Comparison of ENCODE assay signal across 32 cellular contexts in genomic region chrX:127552571-127552970, GRCh38.
"Had no signal": no experiment of that assay in that cellular context is flagged by ENCODE, and none has a peak within 500 bp of the region (broad histone marks: within the 10 kb centered on the region; RNA-seq: fewer than 3 reads in every experiment).

No MANE protein-coding gene starts in this region.

- H3K27me3 ChIP-seq: esophagus muscularis mucosa, foreskin keratinocyte, gastroesophageal sphincter, heart right ventricle, thyroid gland, vagina had no signal

- H3K4me3 Mint-ChIP-seq: memory B cell; mesothelial cell of epicardium; naive B cell; natural killer cell treated with Interleukin-12 subunit alpha and Interleukin-12 subunit beta and Interleukin-15 and Interleukin-18, amount 100 ng/mL, for 72 hours; neural crest cell; stimulated activated naive CD8-positive, alpha-beta T cell treated with anti-CD3 and anti-CD28 coated beads, Interleukin-15, amount 100 ng/mL, for 72 hours had no signal

- H3K27ac Mint-ChIP-seq: memory B cell; mesothelial cell of epicardium; naive B cell; natural killer cell treated with Interleukin-12 subunit alpha and Interleukin-12 subunit beta and Interleukin-15 and Interleukin-18, amount 100 ng/mL, for 72 hours; stimulated activated naive CD8-positive, alpha-beta T cell treated with anti-CD3 and anti-CD28 coated beads, Interleukin-15, amount 100 ng/mL, for 72 hours had no signal

- H3K9me3 ChIP-seq: esophagus muscularis mucosa, gastroesophageal sphincter, prostate gland, right atrium auricular region, thyroid gland, vagina had no signal

- H3K36me3 ChIP-seq: esophagus muscularis mucosa, gastroesophageal sphincter, heart right ventricle, prostate gland, right atrium auricular region, thyroid gland, vagina had no signal

- H3K4me3 ChIP-seq: dorsolateral prefrontal cortex, esophagus muscularis mucosa, gastroesophageal sphincter, heart right ventricle, lung, mucosa of descending colon, prostate gland, right atrium auricular region, smooth muscle cell, thyroid gland, vagina had no signal

- H3K4me1 Mint-ChIP-seq: memory B cell; mesothelial cell of epicardium; naive B cell; stimulated activated naive CD8-positive, alpha-beta T cell treated with anti-CD3 and anti-CD28 coated beads, Interleukin-15, amount 100 ng/mL, for 72 hours had no signal

- DNase-seq: dorsolateral prefrontal cortex; effector CD4-positive, alpha-beta T cell; foreskin keratinocyte; glutamatergic neuron; heart right ventricle; hippocampal formation; kidney; mucosa of descending colon; naive B cell; nucleus accumbens; stimulated activated CD4-positive, alpha-beta T cell treated with anti-CD3 and anti-CD28 coated beads, Interleukin-12 subunit alpha, Interleukin-12 subunit beta, amount 100 ng/mL, for 4 hours; stimulated activated CD4-positive, alpha-beta T cell treated with anti-CD3 and anti-CD28 coated beads, Interleukin-1b, Interleukin-23, amount 100 ng/mL, for 48 hours; stimulated activated CD4-positive, alpha-beta T cell treated with anti-CD3 and anti-CD28 coated beads, Interleukin-4, amount 100 ng/mL, for 1 hour; stimulated activated CD8-positive, alpha-beta memory T cell treated with anti-CD3 and anti-CD28 coated beads, Interleukin-4, amount 100 ng/mL, for 48 hours; stimulated activated naive CD4-positive, alpha-beta T cell; stimulated activated naive CD8-positive, alpha-beta T cell treated with anti-CD3 and anti-CD28 coated beads, Interleukin-15, amount 100 ng/mL, for 72 hours; thyroid gland; trophoblast cell had no signal

- H3K36me3 Mint-ChIP-seq: memory B cell; mesothelial cell of epicardium; naive B cell; natural killer cell treated with Interleukin-12 subunit alpha and Interleukin-12 subunit beta and Interleukin-15 and Interleukin-18, amount 100 ng/mL, for 72 hours had no signal

- ATAC-seq: foreskin keratinocyte; gastroesophageal sphincter; heart right ventricle; left lobe of liver; mucosa of descending colon; natural killer cell treated with Interleukin-12 subunit alpha and Interleukin-12 subunit beta and Interleukin-15 and Interleukin-18, amount 100 ng/mL, for 72 hours; sciatic nerve; stimulated activated naive CD8-positive, alpha-beta T cell treated with anti-CD3 and anti-CD28 coated beads, Interleukin-15, amount 100 ng/mL, for 72 hours had no signal

- H3K4me1 ChIP-seq: esophagus muscularis mucosa, foreskin keratinocyte, gastroesophageal sphincter, heart right ventricle, prostate gland, right atrium auricular region, thyroid gland, vagina had no signal

- H3K4me2 ChIP-seq: smooth muscle cell had no signal

- H3K27me3 Mint-ChIP-seq: memory B cell; naive B cell; natural killer cell treated with Interleukin-12 subunit alpha and Interleukin-12 subunit beta and Interleukin-15 and Interleukin-18, amount 100 ng/mL, for 72 hours; stimulated activated naive CD8-positive, alpha-beta T cell treated with anti-CD3 and anti-CD28 coated beads, Interleukin-15, amount 100 ng/mL, for 72 hours had no signal

- H3K27ac ChIP-seq: dorsolateral prefrontal cortex, epithelial cell of prostate, esophagus muscularis mucosa, foreskin keratinocyte, gastroesophageal sphincter, heart right ventricle, prostate gland, right atrium auricular region, thyroid gland, vagina had no signal

- H3K9me3 Mint-ChIP-seq: stimulated activated naive CD8-positive, alpha-beta T cell treated with anti-CD3 and anti-CD28 coated beads, Interleukin-15, amount 100 ng/mL, for 72 hours had no signal
